In genomic region chr19:5976768-5977167, GRCh38 we compare ENCODE assay signal across 11 cellular contexts. TPM values are rescaled to one million over a fixed set of nuclear protein-coding genes. Genes with fewer than 3 reads are reported as not detected.
DNase-seq lines count a peak whose midpoint lies in the region; ATAC-seq, FAIRE-seq and TF ChIP-seq lines count a peak whose summit lies in the region.
"Had no signal": no experiment of that assay in that cellular context is flagged by ENCODE, and none has a peak within 500 bp of the region (broad histone marks: within the 10 kb centered on the region; RNA-seq: fewer than 3 reads in every experiment).

No MANE protein-coding gene starts in this region.

- peak overlapping the region; percentile 86 to 95 (median 92) for H3K27ac ChIP-seq in BLaER1 treated with 17β-estradiol and CSF1 and Interleukin-3, amounts not matched to agents 10 nM and 100 nM

- H3K4me1 ChIP-seq in BLaER1 treated with 17β-estradiol and CSF1 and Interleukin-3, amounts not matched to agents 10 nM and 100 nM = peaks cover 68 to 76% (median 71%) of the 10 kb centered on the region in 10 experiments

- H3K4me1 Mint-ChIP-seq in effector memory CD8-positive, alpha-beta T cell (ENCODE audit: low read depth in 2 of 2) = peaks cover 53% of the 10 kb centered on the region in 2 donors
- peaks cover 43% of the 10 kb centered on the region for H3K4me1 Mint-ChIP-seq in neural crest cell

- H3K27me3 Mint-ChIP-seq in effector memory CD8-positive, alpha-beta T cell = no peaks in the 10 kb centered on the region
- H3K27me3 Mint-ChIP-seq in neural crest cell (ENCODE audit: low read depth) = no peaks in the 10 kb centered on the region

- no peaks in the 10 kb centered on the region for H3K9me3 Mint-ChIP-seq in effector memory CD8-positive, alpha-beta T cell
- no peaks in the 10 kb centered on the region for H3K9me3 Mint-ChIP-seq in neural crest cell

- DNase-seq in NB4 (ENCODE audit: low read depth) = no peak
- DNase-seq in effector memory CD8-positive, alpha-beta T cell = no peak
- no peak for DNase-seq in neural crest cell (ENCODE audit: low read depth, low spot score)
- no peak for DNase-seq in GM10266 (ENCODE audit: extremely low spot score)
- DNase-seq in HTR-8/SVneo (ENCODE audit: insufficient read length, low spot score) = no peak
- no peak for DNase-seq in NOMO-1 treated with dmso at 0.1 percent for 144 hours (lab: John Stamatoyannopoulos, UW; ENCODE audit: unreplicated experiment)
- DNase-seq in erythroblast (lab: John Stamatoyannopoulos, UW) = no peak
- DNase-seq: NCI-H1436 treated with DMSO at 0.1 percent for 48 hours had no signal

- 0 out of 22 replicates have a peak, but pooled peaks cover 0 to 5% (median 0%) of the 10 kb centered on the region in 11 experiments for H3K9me3 ChIP-seq in BLaER1 treated with 17β-estradiol and CSF1 and Interleukin-3, amounts not matched to agents 10 nM and 100 nM (replicated peaks in 1 of 11)

- H3K27me3 ChIP-seq in BLaER1 treated with 17β-estradiol and CSF1 and Interleukin-3, amounts not matched to agents 10 nM and 100 nM = no peaks in the 10 kb centered on the region

- TF ChIP-seq CTCF in NB4 (IDR thresholded peaks at IDR 0.05; ENCODE audit: low read depth, low read length) = no peak
- TF ChIP-seq CTCF in neural crest cell (conservative IDR thresholded peaks at IDR 0.05) = no peak
- no peak for TF ChIP-seq CTCF in GM10266 (IDR thresholded peaks at IDR 0.05; ENCODE audit: control insufficient read depth, insufficient read depth, low read depth, missing control alignments)

- peaks cover 36% of the 10 kb centered on the region for H3K36me3 Mint-ChIP-seq in effector memory CD8-positive, alpha-beta T cell (ENCODE audit: insufficient read depth)
- H3K36me3 Mint-ChIP-seq in neural crest cell (ENCODE audit: low read depth) = no peaks in the 10 kb centered on the region

- TF ChIP-seq POLR2A in NB4 (IDR thresholded peaks at IDR 0.05; ENCODE audit: extremely low read depth, insufficient read length) = no peak
- TF ChIP-seq POLR2A in erythroblast (IDR thresholded peaks at IDR 0.05; ENCODE audit: low read length) = no peak

- H3K36me3 ChIP-seq in BLaER1 treated with 17β-estradiol and CSF1 and Interleukin-3, amounts not matched to agents 10 nM and 100 nM = peaks cover 26 to 61% (median 51%) of the 10 kb centered on the region in 11 experiments

- peak overlapping the region; percentile 89 to 100 (median 98) for H3K4me2 ChIP-seq in BLaER1 treated with 17β-estradiol and CSF1 and Interleukin-3, amounts not matched to agents 10 nM and 100 nM

- FAIRE-seq in HTR-8/SVneo (lab: Jason Lieb, UNC) = no peak
- FAIRE-seq: colon, GM18507 had no signal

- H3K4me3 Mint-ChIP-seq in effector memory CD8-positive, alpha-beta T cell = peak overlapping the region; percentile 98 to 99
- H3K4me3 Mint-ChIP-seq in neural crest cell = peak overlapping the region; percentile 97

- H3K4me3 ChIP-seq in BLaER1 treated with 17β-estradiol and CSF1 and Interleukin-3, amounts not matched to agents 10 nM and 100 nM = peak overlapping the region; percentile 81 to 99 (median 96)
- H3K4me3 ChIP-seq in NB4 (ENCODE audit: low read depth, low read length) = peak overlapping the region; percentile 77

- H3K9ac ChIP-seq in BLaER1 treated with 17β-estradiol and CSF1 and Interleukin-3, amounts not matched to agents 10 nM and 100 nM = peak overlapping the region; percentile 91 to 99 (median 94)

- H4K20me1 ChIP-seq in BLaER1 treated with 17β-estradiol and CSF1 and Interleukin-3, amounts not matched to agents 10 nM and 100 nM = peaks cover 46 to 64% (median 58%) of the 10 kb centered on the region in 11 experiments

- no peak for ATAC-seq in effector memory CD8-positive, alpha-beta T cell (replicated peaks)

- peak overlapping the region; percentile 96 for H3K27ac Mint-ChIP-seq in effector memory CD8-positive, alpha-beta T cell
- H3K27ac Mint-ChIP-seq in neural crest cell (ENCODE audit: unreplicated experiment) = peak overlapping the region; percentile 83

RNA-seq across cellular contexts. Expression of gene RANBP3, which starts 1.2 kb away (rescaled TPM):
- 121 and 122 TPM in 2 replicates for total RNA-seq in neural crest cell
